Comparison of ENCODE assay signal across 8 cellular contexts in genomic region chr12:80195143-80195726, GRCh38.
DNase-seq lines count a peak whose midpoint lies in the region; TF ChIP-seq lines count a peak whose summit lies in the region.

No MANE protein-coding gene starts in this region.

- CTCF ChIA-PET in HEK293T (lab: Yijun Ruan, JAX) = interaction anchor here (0.6 to 2.1 kb wide), 8 partner anchors 8 to 791 kb away, joined by 3 to 25 read pairs (median 4); no protein-coding TSS in a partner anchor

- H3K4me3 ChIP-seq in choroid plexus epithelial cell (ENCODE audit: low read depth, low read length) = no peak overlapping the region

- no peak overlapping the region for H3K4me3 Mint-ChIP-seq in nephron progenitor cell
- H3K4me3 Mint-ChIP-seq in activated naive CD8-positive, alpha-beta T cell treated with anti-CD3 and anti-CD28 coated beads for 36 hours = no peak overlapping the region

- no peaks in the 10 kb centered on the region for H3K9me3 Mint-ChIP-seq in nephron progenitor cell
- no peaks in the 10 kb centered on the region for H3K9me3 Mint-ChIP-seq in activated naive CD8-positive, alpha-beta T cell treated with anti-CD3 and anti-CD28 coated beads for 36 hours

- POLR2A ChIA-PET in HEK293T (lab: Yijun Ruan, JAX) = no interaction called here

- H3K36me3 Mint-ChIP-seq in nephron progenitor cell (ENCODE audit: low read depth) = no peaks in the 10 kb centered on the region
- no peaks in the 10 kb centered on the region for H3K36me3 Mint-ChIP-seq in activated naive CD8-positive, alpha-beta T cell treated with anti-CD3 and anti-CD28 coated beads for 36 hours

- no peaks in the 10 kb centered on the region for H3K27me3 Mint-ChIP-seq in nephron progenitor cell (ENCODE audit: low read depth, poor library complexity)
- H3K27me3 Mint-ChIP-seq in activated naive CD8-positive, alpha-beta T cell treated with anti-CD3 and anti-CD28 coated beads for 36 hours = peaks cover 6% of the 10 kb centered on the region

- TF ChIP-seq CTCF in GM10266 (IDR thresholded peaks at IDR 0.05; ENCODE audit: control insufficient read depth, insufficient read depth, low read depth, missing control alignments) (peak; percentile 39), choroid plexus epithelial cell (conservative IDR thresholded peaks at IDR 0.05; ENCODE audit: low read depth, low read length) (peak; percentile 94), nephron progenitor cell (IDR thresholded peaks at IDR 0.05) (peak; percentile 49)

- H3K4me1 Mint-ChIP-seq in nephron progenitor cell = peaks cover 13% of the 10 kb centered on the region
- H3K4me1 Mint-ChIP-seq in activated naive CD8-positive, alpha-beta T cell treated with anti-CD3 and anti-CD28 coated beads for 36 hours = no peaks in the 10 kb centered on the region

- H3K27ac Mint-ChIP-seq in nephron progenitor cell = no peak overlapping the region
- H3K27ac Mint-ChIP-seq in activated naive CD8-positive, alpha-beta T cell treated with anti-CD3 and anti-CD28 coated beads for 36 hours = no peak overlapping the region

- peak; percentile 15 for DNase-seq in GM10266 (ENCODE audit: extremely low spot score)
- peak; percentile 58 for DNase-seq in HEK293T (ENCODE audit: extremely low spot score)
- DNase-seq in NCI-H460 (ENCODE audit: extremely low read depth, low read depth) = peak; percentile 50
- DNase-seq in choroid plexus epithelial cell (ENCODE audit: low read depth) = peak; percentile 88
- peak; percentile 19 for DNase-seq in nephron progenitor cell
- DNase-seq in GOT3 (lab: John Stamatoyannopoulos, UW) = no peak
- DNase-seq in activated naive CD8-positive, alpha-beta T cell treated with anti-CD3 and anti-CD28 coated beads for 36 hours = no peak
- no peak for DNase-seq in activated CD8-positive, alpha-beta memory T cell treated with anti-CD3 and anti-CD28 coated beads for 24 hours

TF ChIP-seq in HEK293T, 16 proteins besides CTCF, POLR2A, EP300 and RAD21:
- TF ChIP-seq FOXM1 (IDR thresholded peaks at IDR 0.05; ENCODE audit: borderline replicate concordance) (no peak), HDGF (IDR thresholded peaks at IDR 0.05; ENCODE audit: borderline replicate concordance) (no peak), LEF1 (IDR thresholded peaks at IDR 0.05; ENCODE audit: borderline replicate concordance) (no peak), ZNF384 (IDR thresholded peaks at IDR 0.05) (no peak), ELF4 (IDR thresholded peaks at IDR 0.05) (no peak), NFRKB (IDR thresholded peaks at IDR 0.05) (no peak), ARNT (IDR thresholded peaks at IDR 0.05) (no peak), TARDBP (IDR thresholded peaks at IDR 0.05) (no peak), FOXA1 (IDR thresholded peaks at IDR 0.05) (no peak)

Comparison
In these comparisons a context has a peak if more than half of its experiments do, and no peak if none do; other contexts are left out.
1. DNase-seq: peak in GM10266 (single experiment), HEK293T (single experiment), NCI-H460 (single experiment), choroid plexus epithelial cell (single experiment) and nephron progenitor cell (single experiment); none in GOT3 (single experiment), activated naive CD8-positive, alpha-beta T cell treated with anti-CD3 and anti-CD28 coated beads for 36 hours (single experiment) and activated CD8-positive, alpha-beta memory T cell treated with anti-CD3 and anti-CD28 coated beads for 24 hours (single experiment).
2. CTCF ChIP-seq: peak in every context shown above with its lines; median percentile 94 in choroid plexus epithelial cell; 49 in nephron progenitor cell; 39 in GM10266.